ENCODE assay signal across 1 cellular context in the genomic region with DNA sequence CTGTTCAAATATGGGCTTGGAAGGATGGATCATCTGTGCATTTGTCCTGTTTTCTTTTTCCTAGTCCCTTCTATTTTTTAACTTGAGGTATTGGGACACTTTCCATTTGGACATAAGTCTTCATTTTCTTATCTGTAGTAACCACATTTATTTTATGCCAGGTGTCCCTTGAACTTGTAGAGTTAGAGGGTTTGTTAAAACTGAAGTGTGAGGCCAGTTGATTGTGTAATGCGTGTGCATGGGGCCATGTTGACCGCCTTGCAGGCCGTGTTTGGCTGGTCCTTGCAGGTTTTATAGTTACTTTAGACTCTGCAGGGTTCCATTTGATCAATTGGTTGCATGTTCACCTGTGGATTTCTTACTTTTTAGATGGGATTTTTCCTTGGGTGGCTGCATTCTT.
TF ChIP-seq lines count a peak whose summit lies in the region.

No MANE protein-coding gene starts in this region.

TF ChIP-seq in HepG2, 621 proteins besides CTCF, POLR2A, EP300 and RAD21:
- TF ChIP-seq CEBPB (IDR thresholded peaks at IDR 0.05; ENCODE audit: borderline replicate concordance, low read depth, low read length) = peak; percentile 15; the same call in 1 of the 2 replicates
- no peak for TF ChIP-seq HDAC2 (CRISPR knock-in tag; IDR thresholded peaks at IDR 0.05)
- TF ChIP-seq JUNB (CRISPR knock-in tag; IDR thresholded peaks at IDR 0.05; ENCODE audit: borderline replicate concordance) = no peak
- TF ChIP-seq CBX2 (IDR thresholded peaks at IDR 0.05; ENCODE audit: low read depth, low read length) = no peak
- TF ChIP-seq CBX2 (CRISPR knock-in tag; IDR thresholded peaks at IDR 0.05; ENCODE audit: low read depth) = no peak
- TF ChIP-seq KAT7 (CRISPR knock-in tag; IDR thresholded peaks at IDR 0.05; ENCODE audit: borderline replicate concordance) = no peak
- TF ChIP-seq PRPF4 (IDR thresholded peaks at IDR 0.05; ENCODE audit: low read depth, low read length, poor library complexity, severe bottlenecking) = no peak
- TF ChIP-seq, protein P1, sequence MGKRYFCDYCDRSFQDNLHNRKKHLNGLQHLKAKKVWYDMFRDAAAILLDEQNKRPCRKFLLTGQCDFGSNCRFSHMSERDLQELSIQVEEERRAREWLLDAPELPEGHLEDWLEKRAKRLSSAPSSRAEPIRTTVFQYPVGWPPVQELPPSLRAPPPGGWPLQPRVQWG (CRISPR knock-in tag; IDR thresholded peaks at IDR 0.05; ENCODE audit: borderline replicate concordance, low read depth) = no peak
